ENCODE assay signal across 8 cellular contexts in genomic region chr17:80455328-80455710, GRCh38. TPM values are rescaled to one million over a fixed set of nuclear protein-coding genes. Genes with fewer than 3 reads are reported as not detected.
DNase-seq lines count a peak whose midpoint lies in the region; ATAC-seq and TF ChIP-seq lines count a peak whose summit lies in the region.

No MANE protein-coding gene starts in this region.

- H3K36me3 ChIP-seq in esophagus (ENCODE audit: control insufficient read depth in 2 of 2, insufficient read depth in 2 of 2, low read length in 1 of 2) (no peaks in the 10 kb centered on the region), vagina (no peaks in the 10 kb centered on the region)
- H3K36me3 ChIP-seq in naive thymus-derived CD4-positive, alpha-beta T cell (ENCODE audit: control insufficient read depth in 2 of 3, insufficient read depth in 3 of 3, low read length in 3 of 3), result peaks cover 0 to 7% (median 0%) of the 10 kb centered on the region in 3 experiments

- peak; percentile 24 for ATAC-seq in HG03442 (IDR thresholded peaks at IDR 0.05; ENCODE audit: unreplicated experiment)
- ATAC-seq in WTC11, result peak; percentile 62
- peak; percentile 28 for ATAC-seq in naive thymus-derived CD4-positive, alpha-beta T cell

- H3K36me3 Mint-ChIP-seq in WTC11, result no peaks in the 10 kb centered on the region
- peaks cover 0 to 3% (median 0%) of the 10 kb centered on the region in 5 donors for H3K36me3 Mint-ChIP-seq in naive thymus-derived CD4-positive, alpha-beta T cell

- peak overlapping the region; percentile 98 for H3K27ac ChIP-seq in esophagus (ENCODE audit: low read depth in 2 of 2, low read length in 1 of 2)
- peak overlapping the region; percentile 100 for H3K27ac ChIP-seq in naive thymus-derived CD4-positive, alpha-beta T cell (ENCODE audit: low read depth, low read length)
- peak overlapping the region; percentile 93 for H3K27ac ChIP-seq in vagina

- H3K4me3 ChIP-seq in GM12865 (ENCODE audit: low read depth, low read length) (peak overlapping the region; percentile 89), esophagus (ENCODE audit: low read depth in 1 of 2, low read length in 2 of 2) (peak overlapping the region; percentile 70 to 76), vagina (peak overlapping the region; percentile 73 to 90)
- peak overlapping the region; percentile 83 for H3K4me3 ChIP-seq in naive thymus-derived CD4-positive, alpha-beta T cell (ENCODE audit: low read length)

- peaks cover 38% of the 10 kb centered on the region for H3K27me3 Mint-ChIP-seq in WTC11 (ENCODE audit: low read depth)
- peaks cover 0 to 25% (median 21%) of the 10 kb centered on the region in 5 donors for H3K27me3 Mint-ChIP-seq in naive thymus-derived CD4-positive, alpha-beta T cell

- H3K27me3 ChIP-seq in esophagus (ENCODE audit: control insufficient read depth in 1 of 2, insufficient read depth in 2 of 2, low read length in 2 of 2) (no peaks in the 10 kb centered on the region), vagina (no peaks in the 10 kb centered on the region)
- H3K27me3 ChIP-seq in naive thymus-derived CD4-positive, alpha-beta T cell (ENCODE audit: control insufficient read depth in 2 of 2, insufficient read depth in 2 of 2, low read length in 2 of 2), result peaks cover 0 to 3% of the 10 kb centered on the region in 2 donors

- peak; percentile 59 for DNase-seq in A172 (ENCODE audit: low spot score)
- DNase-seq in GM12865 (ENCODE audit: low read depth), result peak; percentile 71
- peak; percentile 74 for DNase-seq in WTC11 (ENCODE audit: low spot score)
- no peak for DNase-seq in naive thymus-derived CD4-positive, alpha-beta T cell
- no peak for DNase-seq in vagina (ENCODE audit: extremely low spot score in 2 of 2)
- DNase-seq in GOT3 (lab: John Stamatoyannopoulos, UW), result no peak

- peaks cover 0 to 2% of the 10 kb centered on the region in 2 donors for H3K9me3 ChIP-seq in esophagus (ENCODE audit: control insufficient read depth in 2 of 2, insufficient read depth in 1 of 2, low read depth in 1 of 2, low read length in 1 of 2)
- H3K9me3 ChIP-seq in naive thymus-derived CD4-positive, alpha-beta T cell (ENCODE audit: control insufficient read depth in 2 of 3, low read length in 3 of 3), result no peaks in the 10 kb centered on the region
- H3K9me3 ChIP-seq in vagina, result no peaks in the 10 kb centered on the region

- H3K4me3 Mint-ChIP-seq in WTC11, result peak overlapping the region; percentile 91
- H3K4me3 Mint-ChIP-seq in naive thymus-derived CD4-positive, alpha-beta T cell, result peak overlapping the region; percentile 86 to 98 (median 92)

- no peaks in the 10 kb centered on the region for H3K9me3 Mint-ChIP-seq in WTC11
- peaks cover 0 to 2% (median 0%) of the 10 kb centered on the region in 11 donors for H3K9me3 Mint-ChIP-seq in naive thymus-derived CD4-positive, alpha-beta T cell

- peaks cover 0 to 4% of the 10 kb centered on the region in 2 donors for H3K4me1 ChIP-seq in esophagus (ENCODE audit: control insufficient read depth in 2 of 2, insufficient read depth in 2 of 2, low read length in 1 of 2)
- H3K4me1 ChIP-seq in naive thymus-derived CD4-positive, alpha-beta T cell (ENCODE audit: control insufficient read depth in 2 of 2, insufficient read depth in 2 of 2, low read length in 2 of 2), result peaks cover 11 to 14% of the 10 kb centered on the region in 2 donors
- peaks cover 35% of the 10 kb centered on the region for H3K4me1 ChIP-seq in vagina

- intact Hi-C loops in naive thymus-derived CD4-positive, alpha-beta T cell (cut with micrococcal nuclease), result loop anchor here (2.0 to 10.0 kb wide), 7 partner anchors 19 to 1409 kb away; partner anchors contain the start of genes BAIAP2 (in 1 of the 2), FAAP100 (in 1 of the 2), P4HB (in 1 of the 2) and RPTOR (in 1 of the 2)
- intact Hi-C loops in vagina (cut with DNase I), result loop anchor here (10.0 kb wide), 1 partner anchor 409 kb away; no protein-coding TSS in a partner anchor

- CTCF ChIA-PET in WTC11 (lab: Charles Lee), result interaction anchor here (0.7 to 2.5 kb wide), 11 partner anchors 10 to 444 kb away, joined by 3 to 24 read pairs (median 4); no protein-coding TSS in a partner anchor
- CTCF ChIA-PET in naive thymus-derived CD4-positive, alpha-beta T cell (lab: Charles Lee), result no interaction called here

- TF ChIP-seq CTCF in GM12865 (IDR thresholded peaks at IDR 0.05; ENCODE audit: insufficient read depth, low read depth, low read length, missing control alignments), result no peak
- TF ChIP-seq CTCF in WTC11 (IDR thresholded peaks at IDR 0.05), result no peak
- no peak for TF ChIP-seq CTCF in vagina (IDR thresholded peaks at IDR 0.05)

- 5% methylated on average over 21 of the region's 21 CpGs for WGBS in esophagus, 2 donors

- POLR2A ChIA-PET in WTC11 (lab: Charles Lee), result interaction anchor here (0.8 to 1.3 kb wide), 4 partner anchors 9 to 451 kb away, joined by 3 to 4 read pairs (median 3); no protein-coding TSS in a partner anchor
- POLR2A ChIA-PET in naive thymus-derived CD4-positive, alpha-beta T cell (lab: Charles Lee), result interaction anchor here (0.5 to 1.8 kb wide), 20 partner anchors 9 to 580 kb away, joined by 3 to 11 read pairs (median 4); partner anchors contain the start of gene RPTOR

- no peak for TF ChIP-seq POLR2A in vagina (IDR thresholded peaks at IDR 0.05)

- peak overlapping the region; percentile 95 for H3K27ac Mint-ChIP-seq in WTC11
- H3K27ac Mint-ChIP-seq in naive thymus-derived CD4-positive, alpha-beta T cell, result peak overlapping the region; percentile 89 to 99 (median 95)

- H3K4me1 Mint-ChIP-seq in WTC11, result peaks cover 15% of the 10 kb centered on the region
- H3K4me1 Mint-ChIP-seq in naive thymus-derived CD4-positive, alpha-beta T cell, result peaks cover 0 to 35% (median 15%) of the 10 kb centered on the region in 7 donors

TF ChIP-seq in WTC11, 78 proteins besides CTCF, POLR2A, EP300 and RAD21:
- TF ChIP-seq ATF3 (CRISPR knock-in tag; conservative IDR thresholded peaks at IDR 0.05) (no peak), RORB (CRISPR knock-in tag; IDR thresholded peaks at IDR 0.05) (no peak), ZNF138 (CRISPR knock-in tag; conservative IDR thresholded peaks at IDR 0.05) (no peak), ARID4B (CRISPR knock-in tag; IDR thresholded peaks at IDR 0.05; ENCODE audit: borderline replicate concordance) (no peak)

RNA-seq across cellular contexts. Expression of gene NPTX1, which starts 21.1 kb away (rescaled TPM):
- 0.46 and 0.53 TPM in 2 replicates for total RNA-seq in A172 (2014; rRNA removed; shearing (Covaris generic))
- total RNA-seq in WTC11 (2021) (9.7 to 15.1 TPM (median 10.8 TPM) in 3 replicates), vagina (0.49 TPM)
- polyA plus RNA-seq in esophagus, result under 1 TPM; 0.02 to 0.11 TPM
- 10 to 100 TPM in 1 of 5 experiments, under 1 TPM in 3, not detected in 1; 0.11 to 98.0 (median 0.35) TPM for total RNA-seq in naive thymus-derived CD4-positive, alpha-beta T cell
- not detected for polyA plus RNA-seq in naive thymus-derived CD4-positive, alpha-beta T cell

RNA-seq across cellular contexts. Expression of gene ENDOV, which starts 40.4 kb away (rescaled TPM):
- 19.9 and 60.1 TPM in 2 replicates for total RNA-seq in A172 (2014; rRNA removed; shearing (Covaris generic))
- 18.1 to 25.2 TPM (median 20.6 TPM) in 3 replicates for total RNA-seq in WTC11 (2021)
- polyA plus RNA-seq in esophagus, result 10 to 100 TPM; 10.8 to 11.9 TPM
- 10 to 100 TPM; 20.3 to 26.5 (median 21.7) TPM for total RNA-seq in naive thymus-derived CD4-positive, alpha-beta T cell
- 1 to 10 TPM; 7.5 to 8.7 TPM for polyA plus RNA-seq in naive thymus-derived CD4-positive, alpha-beta T cell
- 11.8 TPM for total RNA-seq in vagina

Comparison
In these comparisons a context has a peak if more than half of its experiments do, and no peak if none do; other contexts are left out.
1. DNase-seq: peak in A172 (single experiment), GM12865 (single experiment) and WTC11 (single experiment); none in naive thymus-derived CD4-positive, alpha-beta T cell (0 of 9), vagina (0 of 2) and GOT3 (single experiment).
2. Peak in every context shown above with its lines, with median percentiles within 50 percentile points of each other: H3K4me3 ChIP-seq, ATAC-seq and H3K27ac ChIP-seq.